13 cellular contexts compared by ENCODE assay signal in genomic region chr9:124006448-124007156, GRCh38. TPM values are rescaled to one million over a fixed set of nuclear protein-coding genes. Genes with fewer than 3 reads are reported as not detected.
DNase-seq lines count a peak whose midpoint lies in the region; ATAC-seq, FAIRE-seq and TF ChIP-seq lines count a peak whose summit lies in the region.
"Had no signal": no experiment of that assay in that cellular context is flagged by ENCODE, and none has a peak within 500 bp of the region (broad histone marks: within the 10 kb centered on the region; RNA-seq: fewer than 3 reads in every experiment).

No MANE protein-coding gene starts in this region.

- H3K27me3 ChIP-seq in GM12878 (replicated peaks in 1 of 2; ENCODE audit: control insufficient read depth in 2 of 2, insufficient read depth in 2 of 2, low read length in 1 of 2) (peaks cover 0 to 54% of the 10 kb centered on the region in 2 experiments; a peak in 3 of 4 replicates), heart left ventricle (peaks cover 66 to 100% (median 98%) of the 10 kb centered on the region in 9 donors)

- peak overlapping the region; percentile 57 for H3K4me2 ChIP-seq in GM12878 (ENCODE audit: control insufficient read depth, insufficient read depth)

- TF ChIP-seq EP300 in GM12878 (IDR thresholded peaks at IDR 0.05; ENCODE audit: borderline replicate concordance in 1 of 2, control insufficient read depth in 1 of 2, low read depth in 2 of 2, low read length in 2 of 2), result no peak; a peak in 1 of 4 replicates

- SMC1A ChIA-PET in GM12878 (lab: Charles Lee; ENCODE audit: uncharacterized antibody, unreplicated experiment), result interaction anchor here (0.5 to 7.6 kb wide), 6 partner anchors 9 to 436 kb away, joined by 3 to 55 read pairs (median 4); no protein-coding TSS in a partner anchor

- DNase-seq in GM12878 (ENCODE audit: low read depth, low spot score) (no peak), posterior vena cava (ENCODE audit: low spot score) (peak; percentile 20), NCI-H69 (lab: John Stamatoyannopoulos, UW) (no peak), heart left ventricle (no peak)
- no peak for DNase-seq in activated CD4-positive, CD25-positive, alpha-beta regulatory T cell (lab: John Stamatoyannopoulos, UW)
- DNase-seq: CD8-positive, alpha-beta memory T cell; left ventricle myocardium inferior; NCI-H446 treated with DMSO at 0.1 percent for 48 hours had no signal

- H3K9me3 Mint-ChIP-seq in IgD-negative memory B cell, result peaks cover 0 to 11% (median 3%) of the 10 kb centered on the region in 3 donors
- H3K9me3 Mint-ChIP-seq: activated naive CD4-positive, alpha-beta T cell treated with anti-CD3 and anti-CD28 coated beads, Interleukin-2, amount 50 U/mL, for 24 hours; CD8-positive, alpha-beta memory T cell; central memory CD8-positive, alpha-beta T cell had no signal

- peaks cover 2% of the 10 kb centered on the region for H3K36me3 Mint-ChIP-seq in IgD-negative memory B cell
- H3K36me3 Mint-ChIP-seq: activated naive CD4-positive, alpha-beta T cell treated with anti-CD3 and anti-CD28 coated beads, Interleukin-2, amount 50 U/mL, for 24 hours; CD8-positive, alpha-beta memory T cell had no signal

- POLR2A ChIA-PET in GM12878 (lab: Charles Lee), result interaction anchor here (0.8 to 3.1 kb wide), 3 partner anchors 9 to 53 kb away, joined by 3 to 19 read pairs (median 4); no protein-coding TSS in a partner anchor

- H3K4me1 ChIP-seq in GM12878 (ENCODE audit: control insufficient read depth, insufficient read depth, low read length) (peaks cover 25% of the 10 kb centered on the region), heart left ventricle (peaks cover 0 to 44% (median 18%) of the 10 kb centered on the region in 12 donors)

- CTCF ChIA-PET in GM12878 (lab: Yijun Ruan, JAX), result interaction anchor here (0.6 to 1.8 kb wide), 5 partner anchors 34 to 212 kb away, joined by 3 to 5 read pairs (median 3); no protein-coding TSS in a partner anchor

- WGBS in GM12878 (ENCODE audit: insufficient coverage, insufficient replicate concordance, low lambda C conversion rate, missing lambda C conversion rate), result 9% methylated on average over 13 of the region's 13 CpGs
- 11 to 23% (median 18%) methylated on average over 13 of the region's 13 CpGs for WGBS in heart left ventricle, 4 donors

- H3K9ac ChIP-seq in GM12878 (ENCODE audit: control insufficient read depth, insufficient read depth, low read length), result no peak overlapping the region

- H2AFZ ChIP-seq in GM12878 (ENCODE audit: control insufficient read depth, low read depth, low read length), result no peak overlapping the region

- no TSS peak for BruUV-seq in GM12878 (replicated peaks; lab: Mats Ljungman, UMichigan)

- no peak overlapping the region for H3K4me3 ChIP-seq in GM12878
- H3K4me3 ChIP-seq in heart left ventricle, result no peak overlapping the region
- H3K4me3 ChIP-seq: left ventricle myocardium inferior had no signal

- FAIRE-seq in GM12878 (lab: Jason Lieb, UNC), result peak; percentile 77

- RAD21 ChIA-PET in GM12878 (lab: Charles Lee; ENCODE audit: unreplicated experiment), result interaction anchor here (0.8 to 7.4 kb wide), 5 partner anchors 9 to 282 kb away, joined by 3 to 52 read pairs (median 17); no protein-coding TSS in a partner anchor

- H3K27ac ChIP-seq in GM12878 (ENCODE audit: control insufficient read depth, insufficient read depth) (no peak overlapping the region), heart left ventricle (no peak overlapping the region)
- H3K27ac ChIP-seq: left ventricle myocardium inferior had no signal

- no peaks in the 10 kb centered on the region for H3K79me2 ChIP-seq in GM12878 (ENCODE audit: control insufficient read depth, insufficient read depth, low read length)

- H3K9me3 ChIP-seq in GM12878 (replicated peaks; ENCODE audit: control insufficient read depth, insufficient read depth, low read length) (no peaks in the 10 kb centered on the region; the same call in 2 of the 3 replicates), heart left ventricle (no peaks in the 10 kb centered on the region)
- H3K9me3 ChIP-seq: left ventricle myocardium inferior had no signal

- H3K27ac Mint-ChIP-seq in IgD-negative memory B cell, result peak overlapping the region; percentile 73 to 90 (median 74)

- in situ Hi-C loops in GM12878 (cut with MboI), result no loop called here

- H3K4me3 Mint-ChIP-seq in IgD-negative memory B cell, result peak overlapping the region in 3 of 4 donors; percentile 29 to 67 (median 54)
- H3K4me3 Mint-ChIP-seq: activated naive CD4-positive, alpha-beta T cell treated with anti-CD3 and anti-CD28 coated beads, Interleukin-2, amount 50 U/mL, for 24 hours; CD8-positive, alpha-beta memory T cell; central memory CD8-positive, alpha-beta T cell had no signal

- TF ChIP-seq POLR2A in GM12878 (IDR thresholded peaks at IDR 0.05; ENCODE audit: low read depth, low read length) (no peak), heart left ventricle (IDR thresholded peaks at IDR 0.05) (no peak)

- H4K20me1 ChIP-seq in GM12878 (ENCODE audit: control insufficient read depth, insufficient read depth), result peaks cover 2% of the 10 kb centered on the region; the same call in 1 of the 2 replicates

- TF ChIP-seq CTCF in GM12878 (IDR thresholded peaks at IDR 0.05 in 2 of 3, conservative IDR thresholded peaks at IDR 0.05 in 1 of 3; ENCODE audit: control insufficient read depth in 2 of 3, extremely low read depth in 1 of 3, insufficient read depth in 1 of 3, low read depth in 3 of 3, low read length in 3 of 3), result no peak
- no peak for TF ChIP-seq CTCF in heart left ventricle (IDR thresholded peaks at IDR 0.05)

- peaks cover 82% of the 10 kb centered on the region for H3K27me3 Mint-ChIP-seq in IgD-negative memory B cell

- TF ChIP-seq RAD21 in GM12878 (IDR thresholded peaks at IDR 0.05; ENCODE audit: insufficient read depth, low read depth, low read length), result no peak

- peak; percentile 49 for ATAC-seq in GM19025 (IDR thresholded peaks at IDR 0.05; ENCODE audit: low read depth, unreplicated experiment)
- ATAC-seq in GM12878, result peak; percentile 62
- ATAC-seq in heart left ventricle, result no peak

- H3K36me3 ChIP-seq in GM12878 (ENCODE audit: control insufficient read depth in 2 of 2, insufficient read depth in 2 of 2, low read length in 1 of 2), result no peaks in the 10 kb centered on the region
- no peaks in the 10 kb centered on the region for H3K36me3 ChIP-seq in heart left ventricle
- H3K36me3 ChIP-seq: left ventricle myocardium inferior had no signal

- intact Hi-C loops in GM12878 (cut with micrococcal nuclease; ENCODE audit: unreplicated experiment) (no loop called here), posterior vena cava (cut with DNase I) (no loop called here), heart left ventricle (cut with DNase I) (no loop called here)

- H3K4me1 Mint-ChIP-seq in IgD-negative memory B cell, result peaks cover 18 to 32% (median 20%) of the 10 kb centered on the region in 3 donors

TF ChIP-seq in GM12878, 131 proteins besides CTCF, POLR2A, EP300 and RAD21 (continues in another document):
- no peak for TF ChIP-seq TARDBP (IDR thresholded peaks at IDR 0.05; ENCODE audit: borderline replicate concordance)
- TF ChIP-seq SRF (IDR thresholded peaks at IDR 0.05; ENCODE audit: low read depth in 2 of 2, low read length in 2 of 2), result no peak
- TF ChIP-seq ASH2L (IDR thresholded peaks at IDR 0.05; ENCODE audit: borderline replicate concordance, low read depth), result no peak
- TF ChIP-seq RELB (IDR thresholded peaks at IDR 0.05; ENCODE audit: low read depth), result peak; percentile 74
- TF ChIP-seq POLR2AphosphoS5 (IDR thresholded peaks at IDR 0.05; ENCODE audit: low read length), result no peak
- TF ChIP-seq ZNF622 (IDR thresholded peaks at IDR 0.05), result no peak

RNA-seq across cellular contexts. Expression of gene LHX2, which starts 5.0 kb away (rescaled TPM):
- polyA plus RNA-seq in IgD-negative memory B cell, result not detected
- total RNA-seq in GM12878 (2013; cell fraction: nucleolus; rRNA removed), result 34.7 and 38.5 TPM in 2 replicates
- total RNA-seq in GM12878 (2014; rRNA removed), result 6.0 and 8.0 TPM in 2 replicates
- 3.3 TPM in 2 replicates for total RNA-seq in GM12878 (2014; rRNA removed; fragmentation: Illumina TruSeq; extraction: Trizol)
- total RNA-seq in GM12878 (2021), result 9.0 and 10.3 TPM in 2 replicates
- 1.1 TPM for polyA plus RNA-seq in GM12878 (2011; ENCODE audit: low read depth)
- polyA plus RNA-seq in GM12878 (2011; rRNA removed), result 46.5 and 69.8 TPM in 2 replicates
- polyA plus RNA-seq in GM12878 (2011; cell fraction: cytosol; rRNA removed), result 109 and 126 TPM in 2 replicates
- polyA plus RNA-seq in GM12878 (2011; cell fraction: nucleus; rRNA removed), result 225 and 243 TPM in 2 replicates
- polyA plus RNA-seq in GM12878 (2012), result 1.7 and 4.5 TPM in 2 replicates
- polyA plus RNA-seq in GM12878 (2014; fragmentation: Illumina TruSeq; extraction: Trizol), result 3.6 and 6.0 TPM in 2 replicates
- polyA plus RNA-seq in GM12878 (2014; fragmentation: Nextera tagmentation; extraction: Ambion mirVana), result 1 to 10 TPM in 1 of 2 experiments, under 1 TPM in 1; 0.82 to 2.6 TPM
- 7.6 and 14.2 TPM in 2 replicates for polyA plus RNA-seq in GM12878 (2014; rRNA removed)
- 1 to 10 TPM; 2.6 to 4.6 TPM for polyA plus RNA-seq in GM12878 (2016; fragmentation: Nextera tagmentation; extraction: Ambion mirVana)
- 38.6 and 76.6 TPM in 2 replicates for polyA minus RNA-seq in GM12878 (2011; rRNA and poly(A)+ RNA removed)
- polyA minus RNA-seq in GM12878 (2011; cell fraction: cytosol; rRNA and poly(A)+ RNA removed), result 49.9 and 53.2 TPM in 2 replicates
- 34.7 and 46.5 TPM in 2 replicates for polyA minus RNA-seq in GM12878 (2011; cell fraction: nucleus; rRNA and poly(A)+ RNA removed)
- total RNA-seq in posterior vena cava, result not detected
- total RNA-seq in heart left ventricle, result 1 to 10 TPM in 1 of 9 donors, under 1 TPM in 4, not detected in 4; 0.20 to 1.3 (median 0.33) TPM
- under 1 TPM in 1 of 2 donors, not detected in 1; 0.10 TPM for polyA plus RNA-seq in heart left ventricle
- total RNA-seq: CD8-positive, alpha-beta memory T cell; epithelial cell of proximal tubule; left ventricle myocardium inferior had no signal
- polyA plus RNA-seq: CD8-positive, alpha-beta memory T cell had no signal

Comparison
In these comparisons a context has a peak if more than half of its experiments do, and no peak if none do; other contexts are left out.
1. ATAC-seq: peak in GM19025 (single experiment) and GM12878 (single experiment); none in heart left ventricle (0 of 4).